Comparison of ENCODE assay signal across 23 cellular contexts in the genomic region with DNA sequence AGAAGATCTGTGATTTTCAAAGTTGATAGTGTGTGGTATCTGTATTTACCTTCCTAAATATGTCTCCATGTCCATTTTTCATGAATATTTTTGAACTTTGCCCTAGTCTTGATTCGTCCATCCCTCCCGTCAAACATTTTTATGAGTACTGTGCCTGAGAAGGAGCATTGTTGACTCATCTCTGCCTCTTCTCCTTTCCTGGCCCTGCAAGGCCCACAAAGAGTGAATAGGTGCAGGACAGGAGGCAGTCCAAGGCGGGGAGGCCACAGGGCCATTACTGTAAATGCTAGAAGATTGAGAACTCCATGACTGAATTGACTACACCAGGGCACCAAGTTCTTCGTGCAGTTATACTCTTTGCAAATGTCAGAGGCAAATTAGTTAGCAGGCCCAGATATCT.
"Had no signal": no experiment of that assay in that cellular context is flagged by ENCODE, and none has a peak within 500 bp of the region (broad histone marks: within the 10 kb centered on the region; RNA-seq: fewer than 3 reads in every experiment).

No MANE protein-coding gene starts in this region.

- H3K9ac ChIP-seq: SK-N-SH had no signal

- H3K9me3 ChIP-seq: SK-N-SH had no signal

- DNase-seq: IMR-90; Karpas-422; KG1; MM.1S; NCI-H1092 treated with DMSO at 0.1 percent for 48 hours; NCI-H1436; NCI-H187; NCI-H2029; NCI-H2081 treated with DMSO at 0.1 percent for 48 hours; NCI-H2171; NCI-H226; NCI-H446; NCI-H510A; NCI-H524 treated with DMSO at 0.1 percent for 48 hours; NCI-H69; NCI-H774; NK-92 treated with Interleukin-12 subunit alpha and Interleukin-12 subunit beta, amount 100 ng/mL, for 24 hours; PC-3; SHP77; SK-N-SH had no signal

- FAIRE-seq: HepG2 had no signal

- H3K4me2 ChIP-seq: SK-N-SH had no signal

- ATAC-seq: HepG2, Panc1, PC-3 had no signal

- H3K27ac ChIP-seq: RWPE1 had no signal
